Comparison of ENCODE assay signal across 13 cellular contexts in genomic region chr2:231929961-231930600, GRCh38. TPM values are rescaled to one million over a fixed set of nuclear protein-coding genes. Genes with fewer than 3 reads are reported as not detected.
A peak's percentile ranks its signal among the peaks of the same experiment; 100 is the strongest.
DNase-seq lines count a peak whose midpoint lies in the region; FAIRE-seq and TF ChIP-seq lines count a peak whose summit lies in the region.
"Had no signal": no experiment of that assay in that cellular context is flagged by ENCODE, and none has a peak within 500 bp of the region (broad histone marks: within the 10 kb centered on the region; RNA-seq: fewer than 3 reads in every experiment).

No MANE protein-coding gene starts in this region.

- TF ChIP-seq CTCF in MM.1S (IDR thresholded peaks at IDR 0.05; ENCODE audit: low read length) (peak; percentile 49), H1 (IDR thresholded peaks at IDR 0.05; ENCODE audit: control extremely low read depth in 1 of 3, insufficient read depth in 1 of 3, low read depth in 1 of 3, low read length in 3 of 3) (peak in 2 of 3 experiments; percentile 75 to 91; a peak in 3 of 4 replicates), progenitor cell of endocrine pancreas (IDR thresholded peaks at IDR 0.05; ENCODE audit: unreplicated experiment) (peak; percentile 53)

- no peak overlapping the region for H2BK12ac ChIP-seq in H1 (ENCODE audit: low read depth, low read length)

- CTCF ChIA-PET in H1 (lab: Charles Lee; ENCODE audit: partially characterized antibody): interaction anchor here (0.5 to 17.2 kb wide), 46 partner anchors 8 to 510 kb away, joined by 3 to 220 read pairs (median 5); no protein-coding TSS in a partner anchor

- H2BK20ac ChIP-seq in H1 (ENCODE audit: low read length): no peak overlapping the region

- no peak overlapping the region for H2BK5ac ChIP-seq in H1 (ENCODE audit: low read depth, low read length)

- DNase-seq in DMS53 (lab: John Stamatoyannopoulos, UW) (peak; percentile 14), DMS53 treated with DMSO at 0.1 percent for 48 hours (lab: John Stamatoyannopoulos, UW; ENCODE audit: unreplicated experiment) (no peak), MM.1S (no peak), H1 (ENCODE audit: low read depth in 1 of 2, low spot score in 2 of 2) (peak in 1 of 2 experiments; percentile 92), progenitor cell of endocrine pancreas (ENCODE audit: low spot score, unreplicated experiment) (no peak), NCI-H1092 (lab: John Stamatoyannopoulos, UW) (no peak), EL (no peak), activated gamma-delta T cell treated with Interleukin-2 at 50 U/mL for 16 hours (no peak)
- DNase-seq: effector memory CD4-positive, alpha-beta T cell; nucleus accumbens had no signal

- no peaks in the 10 kb centered on the region for H3K79me2 ChIP-seq in MM.1S (ENCODE audit: low read length)
- H3K79me2 ChIP-seq in H1 (ENCODE audit: control insufficient read depth in 1 of 2, insufficient read depth in 2 of 2, low read length in 2 of 2): no peaks in the 10 kb centered on the region

- no peaks in the 10 kb centered on the region for H3K36me3 Mint-ChIP-seq in progenitor cell of endocrine pancreas (ENCODE audit: insufficient read depth)

- peaks cover 19% of the 10 kb centered on the region for H3K23me2 ChIP-seq in H1 (ENCODE audit: low read depth, low read length)

- no peak overlapping the region for H2AFZ ChIP-seq in MM.1S (ENCODE audit: low read length)
- H2AFZ ChIP-seq in H1 (ENCODE audit: low read length): no peak overlapping the region

- FAIRE-seq in H1 (lab: Jason Lieb, UNC): no peak
- FAIRE-seq: A204.1 had no signal

- H3K9me3 Mint-ChIP-seq in progenitor cell of endocrine pancreas (ENCODE audit: low read depth): no peaks in the 10 kb centered on the region
- H3K9me3 Mint-ChIP-seq: T-helper 2 cell treated with Interferon-gamma antibody and Interleukin-4, amounts not matched to agents 5 μg/mL and 100 μg/mL, for 36 hours had no signal

- peaks cover 52% of the 10 kb centered on the region for H3K27me3 Mint-ChIP-seq in progenitor cell of endocrine pancreas

- H3K56ac ChIP-seq in H1 (replicated peaks; ENCODE audit: insufficient read length, low read depth, low read length): no peak overlapping the region

- WGBS in H1 (ENCODE audit: extremely low coverage in 1 of 2, insufficient coverage in 1 of 2, insufficient read length in 1 of 2, insufficient replicate concordance in 2 of 2, low coverage in 1 of 2, low lambda C conversion rate in 2 of 2, missing lambda C conversion rate in 1 of 2), 2 experiments: 59% methylated on average over 11 of the region's 11 CpGs; no CpG with 5 or more reads in 1 of the 2 experiments

- no peak overlapping the region for H4K8ac ChIP-seq in H1 (ENCODE audit: extremely low read depth, insufficient read depth, low read length)

- peaks cover 4% of the 10 kb centered on the region for H3K4me1 Mint-ChIP-seq in progenitor cell of endocrine pancreas (ENCODE audit: low read depth)

- H3K4ac ChIP-seq in H1 (replicated peaks; ENCODE audit: insufficient read length, low read depth, low read length): no peak overlapping the region

- TF ChIP-seq RAD21 in H1 (IDR thresholded peaks at IDR 0.05 in 1 of 2, conservative IDR thresholded peaks at IDR 0.05 in 1 of 2; ENCODE audit: low read depth in 2 of 2, low read length in 2 of 2): peak; percentile 46 to 61

- H3K79me1 ChIP-seq in H1 (ENCODE audit: low read depth, low read length): no peaks in the 10 kb centered on the region

- no peak overlapping the region for H3K27ac Mint-ChIP-seq in progenitor cell of endocrine pancreas
- H3K27ac Mint-ChIP-seq: T-helper 2 cell treated with Interferon-gamma antibody and Interleukin-4, amounts not matched to agents 5 μg/mL and 100 μg/mL, for 36 hours had no signal

- H3F3A ChIP-seq in MM.1S (ENCODE audit: insufficient read depth, low read length): no peaks in the 10 kb centered on the region

- no peaks in the 10 kb centered on the region for H3K9me2 ChIP-seq in MM.1S (replicated peaks; ENCODE audit: insufficient read depth, low read length)

- no peak overlapping the region for H2BK15ac ChIP-seq in H1 (ENCODE audit: low read length)

- H2AK5ac ChIP-seq in H1 (ENCODE audit: low read depth, low read length): no peak overlapping the region

- H4K20me1 ChIP-seq in MM.1S (ENCODE audit: insufficient read depth, low read length) (no peaks in the 10 kb centered on the region), H1 (replicated peaks in 1 of 2; ENCODE audit: control insufficient read depth in 1 of 2, insufficient read depth in 2 of 2, low read length in 2 of 2) (no peaks in the 10 kb centered on the region)

- no peak overlapping the region for H3K18ac ChIP-seq in H1 (ENCODE audit: extremely low read depth, low read length)

- H3K9me3 ChIP-seq in MM.1S (replicated peaks; ENCODE audit: insufficient read depth, low read length) (no peaks in the 10 kb centered on the region), H1 (ENCODE audit: insufficient read depth in 2 of 2, low read depth in 1 of 2, low read length in 1 of 2) (no peaks in the 10 kb centered on the region)
- H3K9me3 ChIP-seq: thoracic aorta had no signal

- no peak overlapping the region for H2BK120ac ChIP-seq in H1 (replicated peaks; ENCODE audit: low read depth, low read length)

- H3K9ac ChIP-seq in MM.1S (ENCODE audit: low read length) (no peak overlapping the region), H1 (replicated peaks in 1 of 4; ENCODE audit: extremely low read depth in 1 of 4, low read depth in 3 of 4, low read length in 3 of 4) (no peak overlapping the region)

- no peak overlapping the region for H4K91ac ChIP-seq in H1 (replicated peaks; ENCODE audit: insufficient read length, low read length)

- no peaks in the 10 kb centered on the region for H3K27me3 ChIP-seq in MM.1S (replicated peaks; ENCODE audit: insufficient read depth, low read length)
- peaks cover 23 to 42% (median 33%) of the 10 kb centered on the region in 4 experiments for H3K27me3 ChIP-seq in H1 (replicated peaks in 1 of 4; ENCODE audit: control insufficient read depth in 3 of 4, extremely low read depth in 1 of 4, insufficient read depth in 3 of 4, low read length in 3 of 4)

- H3K36me3 ChIP-seq in MM.1S (replicated peaks; ENCODE audit: insufficient read depth, low read length): no peaks in the 10 kb centered on the region
- no peaks in the 10 kb centered on the region for H3K36me3 ChIP-seq in H1 (ENCODE audit: control insufficient read depth in 2 of 4, insufficient read depth in 4 of 4, low read length in 3 of 4)
- H3K36me3 ChIP-seq: thoracic aorta had no signal

- H3K4me3 ChIP-seq in MM.1S (ENCODE audit: low read length) (no peak overlapping the region), H1 (ENCODE audit: extremely low read depth in 1 of 4, insufficient read depth in 2 of 4, low read depth in 3 of 4, low read length in 4 of 4) (no peak overlapping the region)
- H3K4me3 ChIP-seq: thoracic aorta had no signal

- H3K4me2 ChIP-seq in MM.1S (ENCODE audit: low read depth, low read length) (no peak overlapping the region), H1 (ENCODE audit: insufficient read depth in 1 of 2, low read depth in 2 of 2, low read length in 2 of 2) (no peak overlapping the region)

- no peak overlapping the region for H3K23ac ChIP-seq in H1 (ENCODE audit: insufficient read length)

- H3K4me3 Mint-ChIP-seq in progenitor cell of endocrine pancreas (ENCODE audit: low read depth): no peak overlapping the region
- H3K4me3 Mint-ChIP-seq: T-helper 2 cell treated with Interferon-gamma antibody and Interleukin-4, amounts not matched to agents 5 μg/mL and 100 μg/mL, for 36 hours had no signal

- H3K14ac ChIP-seq in H1 (ENCODE audit: insufficient read length): no peak overlapping the region

- POLR2A ChIA-PET in H1 (lab: Charles Lee; ENCODE audit: partially characterized antibody): no interaction called here

- TF ChIP-seq EP300 in H1 (IDR thresholded peaks at IDR 0.05; ENCODE audit: borderline replicate concordance in 1 of 2, low read depth in 2 of 2, low read length in 2 of 2): no peak

- TF ChIP-seq POLR2A in H1 (IDR thresholded peaks at IDR 0.05; ENCODE audit: control extremely low read depth in 1 of 2, low read depth in 2 of 2, low read length in 2 of 2): no peak

- H3K4me1 ChIP-seq in MM.1S (ENCODE audit: low read length): no peaks in the 10 kb centered on the region
- peaks cover 0 to 17% (median 9%) of the 10 kb centered on the region in 4 experiments; a peak in 5 of 7 replicates for H3K4me1 ChIP-seq in H1 (replicated peaks in 1 of 4; ENCODE audit: control insufficient read depth in 3 of 4, insufficient read depth in 4 of 4, low read length in 3 of 4)

- no peak overlapping the region for H4K5ac ChIP-seq in H1 (ENCODE audit: insufficient read length, low read depth, low read length)

- H3K27ac ChIP-seq in MM.1S (ENCODE audit: low read length) (no peak overlapping the region), H1 (ENCODE audit: low read depth, low read length) (no peak overlapping the region)
- H3K27ac ChIP-seq: thoracic aorta had no signal

TF ChIP-seq in H1, 55 proteins besides CTCF, POLR2A, EP300 and RAD21 (continues in another document):
- no peak for TF ChIP-seq ASH2L (IDR thresholded peaks at IDR 0.05; ENCODE audit: low read length)
- TF ChIP-seq NRF1 (IDR thresholded peaks at IDR 0.05; ENCODE audit: low read depth, low read length): no peak
- TF ChIP-seq TBP (IDR thresholded peaks at IDR 0.05; ENCODE audit: low read depth, low read length): no peak
- TF ChIP-seq ZNF274 (IDR thresholded peaks at IDR 0.05; ENCODE audit: borderline replicate concordance, extremely low read depth, low read length): no peak
- no peak for TF ChIP-seq TAF1 (IDR thresholded peaks at IDR 0.05; ENCODE audit: low read depth, low read length)

RNA-seq across cellular contexts. Expression of gene NPPC, which starts 3.9 kb away (rescaled TPM):
- total RNA-seq in H1 (2021; fragmentation: NEBNext Ultra II Directional; extraction: Animal tissue kit (Norgen Biotek cat#: 25700)): 2.1 and 4.7 TPM in 2 replicates
- polyA plus RNA-seq in H1 (2011; rRNA removed): 1.3 TPM in 2 replicates
- 2.0 TPM for polyA plus RNA-seq in H1 (2011; cell fraction: cytosol; rRNA removed)
- 1.5 TPM for polyA plus RNA-seq in H1 (2011; cell fraction: nucleus; rRNA removed)
- 0.80 to 1.2 TPM (median 0.91 TPM) in 4 replicates for polyA plus RNA-seq in H1 (2012, experiment 1 of 2)
- 2.6 TPM for polyA plus RNA-seq in H1 (2012, experiment 2 of 2)
- 1.6 TPM for polyA plus RNA-seq in H1 (2013, experiment 1 of 2)
- 1.9 TPM for polyA plus RNA-seq in H1 (2013, experiment 2 of 2)
- polyA minus RNA-seq in H1 (2011; rRNA and poly(A)+ RNA removed): 0.17 and 0.47 TPM in 2 replicates
- polyA minus RNA-seq in H1 (2011; cell fraction: cytosol; rRNA and poly(A)+ RNA removed): 4.1 TPM
- 6.3 TPM for polyA minus RNA-seq in H1 (2011; cell fraction: nucleus; rRNA and poly(A)+ RNA removed)
- total RNA-seq in progenitor cell of endocrine pancreas: not detected in 2 replicates
- total RNA-seq: thoracic aorta had no signal

RNA-seq across cellular contexts. Expression of gene DIS3L2, which starts 31.4 kb away (rescaled TPM):
- 21.6 and 26.8 TPM in 2 replicates for total RNA-seq in H1 (2021; fragmentation: NEBNext Ultra II Directional; extraction: Animal tissue kit (Norgen Biotek cat#: 25700))
- 11.5 and 19.0 TPM in 2 replicates for polyA plus RNA-seq in H1 (2011; rRNA removed)
- 10.1 TPM for polyA plus RNA-seq in H1 (2011; cell fraction: cytosol; rRNA removed)
- polyA plus RNA-seq in H1 (2011; cell fraction: nucleus; rRNA removed): 44.2 TPM
- polyA plus RNA-seq in H1 (2012, experiment 1 of 2): 16.7 to 23.4 TPM (median 19.8 TPM) in 4 replicates
- polyA plus RNA-seq in H1 (2012, experiment 2 of 2): 7.2 TPM
- 14.0 TPM for polyA plus RNA-seq in H1 (2013, experiment 1 of 2)
- polyA plus RNA-seq in H1 (2013, experiment 2 of 2): 13.3 TPM
- polyA minus RNA-seq in H1 (2011; rRNA and poly(A)+ RNA removed): 10.6 and 13.7 TPM in 2 replicates
- 7.4 TPM for polyA minus RNA-seq in H1 (2011; cell fraction: cytosol; rRNA and poly(A)+ RNA removed)
- 31.5 TPM for polyA minus RNA-seq in H1 (2011; cell fraction: nucleus; rRNA and poly(A)+ RNA removed)
- total RNA-seq in progenitor cell of endocrine pancreas: 49.9 and 59.3 TPM in 2 replicates
